In the genomic region with DNA sequence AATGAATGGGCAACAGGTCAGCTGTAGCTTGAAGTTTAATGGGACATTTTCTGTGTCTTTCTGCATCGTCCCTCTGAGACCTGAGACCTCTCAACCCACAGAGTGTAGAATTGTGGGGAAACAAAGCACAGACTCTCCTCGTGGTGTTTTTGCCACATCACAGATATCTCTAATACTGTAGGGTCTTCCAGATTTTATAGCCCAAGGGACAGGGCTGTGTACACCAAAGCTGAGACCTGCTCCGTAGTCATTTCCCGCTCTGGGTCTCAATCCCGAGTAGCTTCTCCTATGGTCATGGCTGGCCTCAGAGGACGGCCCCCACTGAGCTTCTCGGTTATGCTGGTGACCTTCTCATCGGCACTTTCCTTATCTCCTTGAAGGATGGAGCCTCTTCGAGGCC, we compare ENCODE assay signal across 31 cellular contexts. TPM values are rescaled to one million over a fixed set of nuclear protein-coding genes. Genes with fewer than 3 reads are reported as not detected.
"Had no signal": no experiment of that assay in that cellular context is flagged by ENCODE, and none has a peak within 500 bp of the region (broad histone marks: within the 10 kb centered on the region; RNA-seq: fewer than 3 reads in every experiment).

No MANE protein-coding gene starts in this region.

- DNase-seq: activated CD4-positive, alpha-beta T cell treated with anti-CD3 and anti-CD28 coated beads for 1 hour; activated CD4-positive, alpha-beta T cell treated with anti-CD3 and anti-CD28 coated beads, Interleukin-2, amount 50 U/mL, for 1 hour; activated CD8-positive, alpha-beta memory T cell treated with anti-CD3 and anti-CD28 coated beads, Interleukin-2, amount 10 ng/mL, durations not matched to agents 7 days and 5 days; activated CD8-positive, alpha-beta T cell treated with anti-CD3 and anti-CD28 coated beads for 36 hours; activated naive CD8-positive, alpha-beta T cell treated with anti-CD3 and anti-CD28 coated beads, Interleukin-2, amount 50 U/mL, for 24 hours; activated T-cell treated with anti-CD3 and anti-CD28 coated beads, Interleukin-2, amount 50 U/mL, for 48 hours; cerebellar nuclear complex; effector memory CD4-positive, alpha-beta T cell; erythroblast; naive thymus-derived CD8-positive, alpha-beta T cell; stimulated activated CD4-positive, alpha-beta T cell treated with anti-CD3 and anti-CD28 coated beads, Interleukin-15, amount 100 ng/mL, for 24 hours; stimulated activated CD4-positive, alpha-beta T cell treated with anti-CD3 and anti-CD28 coated beads, Interleukin-2, amount 100 ng/mL, for 24 hours; stimulated activated naive B cell treated with anti-CD40 and anti-IgM and Interleukin-4, amounts not matched to agents 10 μg/mL and 1 μg/mL and 100 μg/mL, for 72 hours; T-helper 17 cell; tibial artery; upper lobe of right lung had no signal

- H3K79me2 ChIP-seq: hepatocyte had no signal

- H3K27ac ChIP-seq: cardiac muscle cell, coronary artery, gastroesophageal sphincter, hepatocyte, right atrium auricular region, suprapubic skin, tibial artery, upper lobe of right lung had no signal

- H3K27me3 ChIP-seq: cardiac muscle cell, dorsolateral prefrontal cortex, gastroesophageal sphincter, hepatocyte, right atrium auricular region, suprapubic skin, tibial artery, upper lobe of right lung had no signal

- H3K4me2 ChIP-seq: hepatocyte had no signal

- H3K36me3 ChIP-seq: cardiac muscle cell, gastroesophageal sphincter, right atrium auricular region, suprapubic skin, tibial artery, upper lobe of right lung had no signal

- ATAC-seq: activated CD8-positive, alpha-beta memory T cell treated with anti-CD3 and anti-CD28 coated beads, Interleukin-2, amount 10 ng/mL, durations not matched to agents 7 days and 5 days; activated CD8-positive, alpha-beta T cell treated with anti-CD3 and anti-CD28 coated beads for 36 hours; activated naive CD8-positive, alpha-beta T cell treated with anti-CD3 and anti-CD28 coated beads, Interleukin-2, amount 50 U/mL, for 24 hours; gastroesophageal sphincter; naive thymus-derived CD8-positive, alpha-beta T cell; stimulated activated naive B cell treated with anti-CD40 and anti-IgM and Interleukin-4, amounts not matched to agents 10 μg/mL and 1 μg/mL and 100 μg/mL, for 72 hours; T-helper 17 cell; WTC11 had no signal

- H3K4me1 ChIP-seq: gastroesophageal sphincter, right atrium auricular region, tibial artery, upper lobe of right lung had no signal

- H3K4me1 Mint-ChIP-seq: activated CD8-positive, alpha-beta memory T cell treated with anti-CD3 and anti-CD28 coated beads, Interleukin-2, amount 10 ng/mL, durations not matched to agents 7 days and 5 days; activated naive CD4-positive, alpha-beta T cell treated with anti-CD3 and anti-CD28 coated beads, Interleukin-2, amount 50 U/mL, for 24 hours; activated naive CD8-positive, alpha-beta T cell treated with anti-CD3 and anti-CD28 coated beads, Interleukin-2, amount 50 U/mL, for 24 hours; memory B cell; T-helper 17 cell had no signal

- H3K4me3 Mint-ChIP-seq: activated CD8-positive, alpha-beta memory T cell treated with anti-CD3 and anti-CD28 coated beads, Interleukin-2, amount 10 ng/mL, durations not matched to agents 7 days and 5 days; activated CD8-positive, alpha-beta T cell treated with anti-CD3 and anti-CD28 coated beads for 36 hours; activated naive CD4-positive, alpha-beta T cell treated with anti-CD3 and anti-CD28 coated beads, Interleukin-2, amount 50 U/mL, for 24 hours; activated naive CD8-positive, alpha-beta T cell treated with anti-CD3 and anti-CD28 coated beads, Interleukin-2, amount 50 U/mL, for 24 hours; memory B cell; naive thymus-derived CD8-positive, alpha-beta T cell; neural crest cell; stimulated activated naive B cell treated with anti-CD40 and anti-IgM and Interleukin-4, amounts not matched to agents 10 μg/mL and 1 μg/mL and 100 μg/mL, for 72 hours; T-helper 17 cell; WTC11 had no signal

- H3K27me3 Mint-ChIP-seq: activated CD8-positive, alpha-beta memory T cell treated with anti-CD3 and anti-CD28 coated beads, Interleukin-2, amount 10 ng/mL, durations not matched to agents 7 days and 5 days; activated CD8-positive, alpha-beta T cell treated with anti-CD3 and anti-CD28 coated beads for 36 hours; activated naive CD4-positive, alpha-beta T cell treated with anti-CD3 and anti-CD28 coated beads, Interleukin-2, amount 50 U/mL, for 24 hours; activated naive CD8-positive, alpha-beta T cell treated with anti-CD3 and anti-CD28 coated beads, Interleukin-2, amount 50 U/mL, for 24 hours had no signal

- H3K9me3 ChIP-seq: gastroesophageal sphincter, right atrium auricular region, suprapubic skin, tibial artery, upper lobe of right lung had no signal

- H3K4me3 ChIP-seq: cardiac muscle cell, coronary artery, dorsolateral prefrontal cortex, gastroesophageal sphincter, hepatocyte, right atrium auricular region, suprapubic skin, tibial artery, upper lobe of right lung had no signal

- H2AFZ ChIP-seq: hepatocyte had no signal

- H3K27ac Mint-ChIP-seq: activated CD8-positive, alpha-beta memory T cell treated with anti-CD3 and anti-CD28 coated beads, Interleukin-2, amount 10 ng/mL, durations not matched to agents 7 days and 5 days; activated CD8-positive, alpha-beta T cell treated with anti-CD3 and anti-CD28 coated beads for 36 hours; activated naive CD4-positive, alpha-beta T cell treated with anti-CD3 and anti-CD28 coated beads, Interleukin-2, amount 50 U/mL, for 24 hours; activated naive CD8-positive, alpha-beta T cell treated with anti-CD3 and anti-CD28 coated beads, Interleukin-2, amount 50 U/mL, for 24 hours; activated T-helper 2 cell treated with anti-CD3 and anti-CD28 coated beads, Interferon-gamma antibody, Interleukin-2, Interleukin-4, amounts not matched to agents 10 μg/mL and 5 μg/mL and 100 μg/mL, durations not matched to agents 14 hours and 24 hours and 36 hours; memory B cell; naive thymus-derived CD8-positive, alpha-beta T cell; stimulated activated naive B cell treated with anti-CD40 and anti-IgM and Interleukin-4, amounts not matched to agents 10 μg/mL and 1 μg/mL and 100 μg/mL, for 72 hours; T-helper 17 cell; WTC11 had no signal

- H3K36me3 Mint-ChIP-seq: activated CD8-positive, alpha-beta memory T cell treated with anti-CD3 and anti-CD28 coated beads, Interleukin-2, amount 10 ng/mL, durations not matched to agents 7 days and 5 days; activated naive CD4-positive, alpha-beta T cell treated with anti-CD3 and anti-CD28 coated beads, Interleukin-2, amount 50 U/mL, for 24 hours; memory B cell; naive thymus-derived CD8-positive, alpha-beta T cell; stimulated activated naive B cell treated with anti-CD40 and anti-IgM and Interleukin-4, amounts not matched to agents 10 μg/mL and 1 μg/mL and 100 μg/mL, for 72 hours; WTC11 had no signal

- H3K9me3 Mint-ChIP-seq: activated naive CD4-positive, alpha-beta T cell treated with anti-CD3 and anti-CD28 coated beads, Interleukin-2, amount 50 U/mL, for 24 hours; activated naive CD8-positive, alpha-beta T cell treated with anti-CD3 and anti-CD28 coated beads, Interleukin-2, amount 50 U/mL, for 24 hours; activated T-helper 2 cell treated with anti-CD3 and anti-CD28 coated beads, Interferon-gamma antibody, Interleukin-2, Interleukin-4, amounts not matched to agents 10 μg/mL and 5 μg/mL and 100 μg/mL, durations not matched to agents 14 hours and 24 hours and 36 hours; memory B cell; neural crest cell had no signal

RNA-seq across cellular contexts. Expression of a gene that starts 51.5 kb away (rescaled TPM):
- total RNA-seq: activated T-helper 2 cell treated with anti-CD3 and anti-CD28 coated beads, Interferon-gamma antibody, Interleukin-2, Interleukin-4, amounts not matched to agents 10 μg/mL and 5 μg/mL and 100 μg/mL, durations not matched to agents 14 hours and 24 hours and 36 hours; fibroblast of lung; fibroblast of villous mesenchyme; pulmonary artery endothelial cell; T-helper 17 cell had no signal
- polyA plus RNA-seq: fibroblast of lung had no signal
